In genomic region chr11:20003357-20003756, GRCh38 we compare ENCODE assay signal across 27 cellular contexts.
DNase-seq lines count a peak whose midpoint lies in the region; ATAC-seq, FAIRE-seq and TF ChIP-seq lines count a peak whose summit lies in the region.
"Had no signal": no experiment of that assay in that cellular context is flagged by ENCODE, and none has a peak within 500 bp of the region (broad histone marks: within the 10 kb centered on the region; RNA-seq: fewer than 3 reads in every experiment).

No MANE protein-coding gene starts in this region.

- H2BK5ac ChIP-seq in trophoblast cell (ENCODE audit: low read depth, low read length, poor library complexity): no peak overlapping the region

- H4K20me1 ChIP-seq in PC-3 (ENCODE audit: low read length): no peaks in the 10 kb centered on the region
- H4K20me1 ChIP-seq in keratinocyte (ENCODE audit: control insufficient read depth, extremely low read depth, insufficient read depth, low read length): no peaks in the 10 kb centered on the region

- POLR2A ChIA-PET in PC-3 (lab: Charles Lee; ENCODE audit: unreplicated experiment): no interaction called here

- H3K14ac ChIP-seq in trophoblast cell (ENCODE audit: low read length): no peak overlapping the region

- WGBS in trophoblast cell (ENCODE audit: extremely low coverage, insufficient coverage, insufficient read length): no CpG with 5 or more reads among the region's 4 CpGs

- no peak overlapping the region for H2AFZ ChIP-seq in PC-3 (ENCODE audit: low read length)
- H2AFZ ChIP-seq in keratinocyte (ENCODE audit: control insufficient read depth, low read length): no peak overlapping the region
- no peak overlapping the region for H2AFZ ChIP-seq in trophoblast cell (ENCODE audit: insufficient read depth, low read length, poor library complexity)

- no peak overlapping the region for H3K23ac ChIP-seq in trophoblast cell (ENCODE audit: low read length)

- H3K9me1 ChIP-seq in keratinocyte (ENCODE audit: control insufficient read depth, extremely low read depth, insufficient read depth, low read length): no peaks in the 10 kb centered on the region

- ATAC-seq in PC-3: no peak
- no peak for ATAC-seq in GM21529 (IDR thresholded peaks at IDR 0.05; ENCODE audit: unreplicated experiment)
- no peak for ATAC-seq in GM18870 (IDR thresholded peaks at IDR 0.05; ENCODE audit: unreplicated experiment)
- ATAC-seq in HG02798 (IDR thresholded peaks at IDR 0.05; ENCODE audit: poor library complexity, unreplicated experiment): no peak
- ATAC-seq: activated CD4-positive, alpha-beta T cell treated with anti-CD3 and anti-CD28 coated beads for 36 hours; stimulated activated naive CD8-positive, alpha-beta T cell treated with anti-CD3 and anti-CD28 coated beads, Interleukin-15, Interleukin-2, amounts not matched to agents 100 U/mL and 50 U/mL, for 24 hours had no signal

- peak; percentile 37 for DNase-seq in NCI-H146 (lab: John Stamatoyannopoulos, UW)
- no peak for DNase-seq in NCI-H146 treated with DMSO at 0.1 percent for 48 hours (lab: John Stamatoyannopoulos, UW; ENCODE audit: unreplicated experiment)
- DNase-seq in PC-3: peak; percentile 32
- no peak for DNase-seq in keratinocyte (ENCODE audit: low read depth, low spot score)
- no peak for DNase-seq in trophoblast cell
- DNase-seq: activated CD4-positive, alpha-beta T cell treated with anti-CD3 and anti-CD28 coated beads for 36 hours; activated naive CD4-positive, alpha-beta T cell treated with anti-CD3 and anti-CD28 coated beads, Interleukin-2, amount 50 U/mL, for 16 hours; erythroblast; foreskin fibroblast; GOT3; hippocampal formation; NCI-H1092 treated with DMSO at 0.1 percent for 48 hours; NCI-H748 treated with DMSO at 0.1 percent for 48 hours; retina; SJCRH30; spleen; stimulated activated CD4-positive, alpha-beta T cell treated with anti-CD3 and anti-CD28 coated beads, Interleukin-4, amount 100 ng/mL, for 24 hours; stimulated activated naive CD8-positive, alpha-beta T cell treated with anti-CD3 and anti-CD28 coated beads, Interleukin-15, Interleukin-2, amounts not matched to agents 100 U/mL and 50 U/mL, for 24 hours; T-helper 1 cell; thyroid gland had no signal

- H3F3A ChIP-seq in PC-3 (ENCODE audit: low read length, unreplicated experiment): no peaks in the 10 kb centered on the region

- no peak overlapping the region for H4K8ac ChIP-seq in trophoblast cell (ENCODE audit: low read depth, low read length)

- H3K36me3 ChIP-seq in PC-3 (ENCODE audit: low read depth, low read length) (no peaks in the 10 kb centered on the region), keratinocyte (ENCODE audit: control insufficient read depth in 2 of 2, extremely low read depth in 1 of 2, insufficient read depth in 2 of 2, low read length in 2 of 2) (no peaks in the 10 kb centered on the region), trophoblast cell (ENCODE audit: control insufficient read depth in 1 of 2, insufficient read depth in 2 of 2, low read length in 2 of 2) (no peaks in the 10 kb centered on the region)
- H3K36me3 ChIP-seq: SJCRH30, spleen, thyroid gland had no signal

- H3K27ac ChIP-seq in PC-3 (ENCODE audit: low read length) (peak overlapping the region; percentile 49), keratinocyte (ENCODE audit: control insufficient read depth, insufficient read depth, low read length) (no peak overlapping the region), trophoblast cell (ENCODE audit: low read depth, low read length) (no peak overlapping the region)
- H3K27ac ChIP-seq: 22Rv1, SJCRH30, spleen had no signal

- no peak overlapping the region for H4K91ac ChIP-seq in trophoblast cell (ENCODE audit: low read depth, low read length)

- dilution Hi-C loops in keratinocyte (cut with MboI; ENCODE audit: extremely low pct_ligation_motif_present, low sequenced_read_pairs): no loop called here

- no peak overlapping the region for H3K4ac ChIP-seq in trophoblast cell (ENCODE audit: low read depth, low read length)

- no peak for FAIRE-seq in keratinocyte (lab: Jason Lieb, UNC)
- FAIRE-seq: TTC549 had no signal

- H3K79me2 ChIP-seq in PC-3 (ENCODE audit: low read length) (no peaks in the 10 kb centered on the region), keratinocyte (ENCODE audit: control insufficient read depth, insufficient read depth, low read length) (no peaks in the 10 kb centered on the region), trophoblast cell (ENCODE audit: control insufficient read depth, insufficient read depth, low read length, poor library complexity) (no peaks in the 10 kb centered on the region)

- H3K4me1 ChIP-seq in PC-3 (ENCODE audit: insufficient read depth, low read length) (peaks cover 16% of the 10 kb centered on the region), keratinocyte (ENCODE audit: control insufficient read depth, extremely low read depth, insufficient read depth, low read length) (peaks cover 13% of the 10 kb centered on the region), trophoblast cell (ENCODE audit: control insufficient read depth in 1 of 2, insufficient read depth in 2 of 2, low read length in 2 of 2) (peaks cover 26 to 28% of the 10 kb centered on the region in 2 experiments)

- CTCF ChIA-PET in PC-3 (lab: Charles Lee): no interaction called here

- no peak for TF ChIP-seq CTCF in PC-3 (conservative IDR thresholded peaks at IDR 0.05; ENCODE audit: low read depth, low read length)
- TF ChIP-seq CTCF in keratinocyte (optimal IDR thresholded peaks at IDR 0.05 in 1 of 3, IDR thresholded peaks at IDR 0.05 in 1 of 3, conservative IDR thresholded peaks at IDR 0.05 in 1 of 3; ENCODE audit: extremely low read depth in 1 of 3, insufficient read depth in 2 of 3, low read length in 3 of 3): no peak

- no peak overlapping the region for H3K18ac ChIP-seq in trophoblast cell (ENCODE audit: low read length)

- no peak overlapping the region for H2BK120ac ChIP-seq in trophoblast cell (ENCODE audit: insufficient read depth, low read length, poor library complexity)

- H3K27me3 ChIP-seq in PC-3 (ENCODE audit: low read length) (no peaks in the 10 kb centered on the region), keratinocyte (ENCODE audit: control insufficient read depth, extremely low read depth, insufficient read depth, low read length) (no peaks in the 10 kb centered on the region), trophoblast cell (ENCODE audit: insufficient read depth, low read length) (no peaks in the 10 kb centered on the region)
- H3K27me3 ChIP-seq: ascending aorta, SJCRH30, spleen, thyroid gland had no signal

- intact Hi-C loops in PC-3 (cut with micrococcal nuclease): no loop called here

- H3K9me3 ChIP-seq in PC-3 (ENCODE audit: low read length) (no peaks in the 10 kb centered on the region), keratinocyte (ENCODE audit: control insufficient read depth, low read depth, low read length) (no peaks in the 10 kb centered on the region), trophoblast cell (ENCODE audit: insufficient read depth, low read depth, low read length) (no peaks in the 10 kb centered on the region)
- H3K9me3 ChIP-seq: ascending aorta, SJCRH30, spleen, thyroid gland had no signal

- H3K4me2 ChIP-seq in PC-3 (ENCODE audit: low read length): 0 out of 2 replicates have a peak overlapping the region, but pooled peaks have one; percentile 18
- H3K4me2 ChIP-seq in keratinocyte (ENCODE audit: control insufficient read depth, extremely low read depth, insufficient read depth, low read depth, low read length): peak overlapping the region; percentile 22
- H3K4me2 ChIP-seq in trophoblast cell (ENCODE audit: low read length): no peak overlapping the region

- H4K12ac ChIP-seq in trophoblast cell (ENCODE audit: low read depth, low read length): no peak overlapping the region

- peak overlapping the region; percentile 3 for H2AK5ac ChIP-seq in trophoblast cell (ENCODE audit: low read length)

- H3K9me2 ChIP-seq in PC-3 (replicated peaks; ENCODE audit: low read length): no peaks in the 10 kb centered on the region

- BruUV-seq in PC-3 (replicated peaks; lab: Mats Ljungman, UMichigan): no TSS peak

- H3K79me1 ChIP-seq in trophoblast cell (ENCODE audit: low read length): peaks cover 8% of the 10 kb centered on the region

- peak overlapping the region; percentile 70 for H2BK12ac ChIP-seq in trophoblast cell (ENCODE audit: low read length)

- H3K4me3 ChIP-seq in PC-3 (ENCODE audit: low read length) (no peak overlapping the region), keratinocyte (ENCODE audit: control insufficient read depth in 2 of 3, extremely low read depth in 1 of 3, insufficient read depth in 2 of 3, low read depth in 1 of 3, low read length in 3 of 3) (no peak overlapping the region), trophoblast cell (ENCODE audit: low read depth, low read length) (no peak overlapping the region)
- H3K4me3 ChIP-seq: ascending aorta, lung, SJCRH30, spleen, thyroid gland had no signal

- H3K9ac ChIP-seq in PC-3 (ENCODE audit: low read length) (no peak overlapping the region), keratinocyte (ENCODE audit: control insufficient read depth, extremely low read depth, insufficient read depth, low read length) (no peak overlapping the region), trophoblast cell (ENCODE audit: low read length) (no peak overlapping the region)

Comparison
In these comparisons a context has a peak if more than half of its experiments do, and no peak if none do; other contexts are left out.
1. DNase-seq: peak in NCI-H146 (single experiment) and PC-3 (single experiment); none in NCI-H146 treated with DMSO at 0.1 percent for 48 hours (single experiment), keratinocyte (single experiment) and trophoblast cell (0 of 2).